In the genomic region with DNA sequence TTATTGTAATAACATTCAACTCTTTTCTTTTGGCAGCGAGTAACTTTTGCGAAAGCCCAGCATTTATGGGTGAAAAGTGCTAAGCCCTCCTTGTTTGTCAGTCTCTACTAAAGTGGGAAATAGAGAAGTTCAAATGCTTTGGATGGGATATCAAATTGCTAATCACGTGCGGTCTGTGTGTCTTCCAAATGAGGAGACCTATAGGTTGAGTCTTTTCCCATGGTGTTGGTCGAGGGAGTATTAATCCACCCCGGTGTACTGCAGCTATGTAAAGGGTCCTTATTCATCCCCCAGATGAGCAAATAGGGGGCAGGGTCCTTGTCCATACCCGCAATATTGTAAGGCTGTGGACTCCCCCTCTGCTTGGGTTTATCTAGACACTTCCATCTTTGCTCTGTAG, we compare ENCODE assay signal across 2 cellular contexts.
A peak's percentile ranks its signal among the peaks of the same experiment; 100 is the strongest.
TF ChIP-seq lines count a peak whose summit lies in the region.

No MANE protein-coding gene starts in this region.

TF ChIP-seq in K562, 482 proteins besides CTCF, POLR2A, EP300 and RAD21:
- TF ChIP-seq RAD51 (IDR thresholded peaks at IDR 0.05; ENCODE audit: borderline replicate concordance, low read depth): peak; percentile 32; the same call in 1 of the 2 replicates
- TF ChIP-seq BHLHE40 (IDR thresholded peaks at IDR 0.05; ENCODE audit: low read length): peak; percentile 82
- TF ChIP-seq, protein P1, sequence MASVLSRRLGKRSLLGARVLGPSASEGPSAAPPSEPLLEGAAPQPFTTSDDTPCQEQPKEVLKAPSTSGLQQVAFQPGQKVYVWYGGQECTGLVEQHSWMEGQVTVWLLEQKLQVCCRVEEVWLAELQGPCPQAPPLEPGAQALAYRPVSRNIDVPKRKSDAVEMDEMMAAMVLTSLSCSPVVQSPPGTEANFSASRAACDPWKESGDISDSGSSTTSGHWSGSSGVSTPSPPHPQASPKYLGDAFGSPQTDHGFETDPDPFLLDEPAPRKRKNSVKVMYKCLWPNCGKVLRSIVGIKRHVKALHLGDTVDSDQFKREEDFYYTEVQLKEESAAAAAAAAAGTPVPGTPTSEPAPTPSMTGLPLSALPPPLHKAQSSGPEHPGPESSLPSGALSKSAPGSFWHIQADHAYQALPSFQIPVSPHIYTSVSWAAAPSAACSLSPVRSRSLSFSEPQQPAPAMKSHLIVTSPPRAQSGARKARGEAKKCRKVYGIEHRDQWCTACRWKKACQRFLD (CRISPR knock-in tag; IDR thresholded peaks at IDR 0.05): 0 out of 2 replicates have a peak, but pooled peaks have one; percentile 29
- peak; percentile 36; the same call in 1 of the 2 replicates for TF ChIP-seq SOX6 (IDR thresholded peaks at IDR 0.05)
- TF ChIP-seq, protein P2, sequence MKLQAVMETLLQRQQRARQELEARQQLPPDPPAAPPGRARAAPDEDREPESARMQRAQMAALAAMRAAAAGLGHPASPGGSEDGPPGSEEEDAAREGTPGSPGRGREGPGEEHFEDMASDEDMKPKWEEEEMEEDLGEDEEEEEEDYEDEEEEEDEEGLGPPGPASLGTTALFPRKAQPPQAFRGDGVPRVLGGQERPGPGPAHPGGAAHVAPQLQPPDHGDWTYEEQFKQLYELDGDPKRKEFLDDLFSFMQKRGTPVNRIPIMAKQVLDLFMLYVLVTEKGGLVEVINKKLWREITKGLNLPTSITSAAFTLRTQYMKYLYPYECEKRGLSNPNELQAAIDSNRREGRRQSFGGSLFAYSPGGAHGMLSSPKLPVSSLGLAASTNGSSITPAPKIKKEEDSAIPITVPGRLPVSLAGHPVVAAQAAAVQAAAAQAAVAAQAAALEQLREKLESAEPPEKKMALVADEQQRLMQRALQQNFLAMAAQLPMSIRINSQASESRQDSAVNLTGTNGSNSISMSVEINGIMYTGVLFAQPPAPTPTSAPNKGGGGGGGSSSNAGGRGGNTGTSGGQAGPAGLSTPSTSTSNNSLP (IDR thresholded peaks at IDR 0.05; ENCODE audit: borderline replicate concordance, low read depth, low read length): peak; percentile 34; the same call in 1 of the 2 replicates
- TF ChIP-seq, protein P3, sequence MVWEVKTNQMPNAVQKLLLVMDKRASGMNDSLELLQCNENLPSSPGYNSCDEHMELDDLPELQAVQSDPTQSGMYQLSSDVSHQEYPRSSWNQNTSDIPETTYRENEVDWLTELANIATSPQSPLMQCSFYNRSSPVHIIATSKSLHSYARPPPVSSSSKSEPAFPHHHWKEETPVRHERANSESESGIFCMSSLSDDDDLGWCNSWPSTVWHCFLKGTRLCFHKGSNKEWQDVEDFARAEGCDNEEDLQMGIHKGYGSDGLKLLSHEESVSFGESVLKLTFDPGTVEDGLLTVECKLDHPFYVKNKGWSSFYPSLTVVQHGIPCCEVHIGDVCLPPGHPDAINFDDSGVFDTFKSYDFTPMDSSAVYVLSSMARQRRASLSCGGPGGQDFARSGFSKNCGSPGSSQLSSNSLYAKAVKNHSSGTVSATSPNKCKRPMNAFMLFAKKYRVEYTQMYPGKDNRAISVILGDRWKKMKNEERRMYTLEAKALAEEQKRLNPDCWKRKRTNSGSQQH (CRISPR knock-in tag; IDR thresholded peaks at IDR 0.05): no peak
- no peak for TF ChIP-seq ZNF41 (CRISPR knock-in tag; conservative IDR thresholded peaks at IDR 0.05)
- TF ChIP-seq L3MBTL2 (IDR thresholded peaks at IDR 0.05): peak; percentile 68
- TF ChIP-seq USF1 (CRISPR knock-in tag; IDR thresholded peaks at IDR 0.05): 0 out of 2 replicates have a peak, but pooled peaks have one; percentile 34
- TF ChIP-seq, protein P4, sequence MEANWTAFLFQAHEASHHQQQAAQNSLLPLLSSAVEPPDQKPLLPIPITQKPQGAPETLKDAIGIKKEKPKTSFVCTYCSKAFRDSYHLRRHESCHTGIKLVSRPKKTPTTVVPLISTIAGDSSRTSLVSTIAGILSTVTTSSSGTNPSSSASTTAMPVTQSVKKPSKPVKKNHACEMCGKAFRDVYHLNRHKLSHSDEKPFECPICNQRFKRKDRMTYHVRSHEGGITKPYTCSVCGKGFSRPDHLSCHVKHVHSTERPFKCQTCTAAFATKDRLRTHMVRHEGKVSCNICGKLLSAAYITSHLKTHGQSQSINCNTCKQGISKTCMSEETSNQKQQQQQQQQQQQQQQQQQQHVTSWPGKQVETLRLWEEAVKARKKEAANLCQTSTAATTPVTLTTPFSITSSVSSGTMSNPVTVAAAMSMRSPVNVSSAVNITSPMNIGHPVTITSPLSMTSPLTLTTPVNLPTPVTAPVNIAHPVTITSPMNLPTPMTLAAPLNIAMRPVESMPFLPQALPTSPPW (CRISPR knock-in tag; IDR thresholded peaks at IDR 0.05): peak; percentile 28; the same call in 1 of the 2 replicates
- TF ChIP-seq, protein P5, sequence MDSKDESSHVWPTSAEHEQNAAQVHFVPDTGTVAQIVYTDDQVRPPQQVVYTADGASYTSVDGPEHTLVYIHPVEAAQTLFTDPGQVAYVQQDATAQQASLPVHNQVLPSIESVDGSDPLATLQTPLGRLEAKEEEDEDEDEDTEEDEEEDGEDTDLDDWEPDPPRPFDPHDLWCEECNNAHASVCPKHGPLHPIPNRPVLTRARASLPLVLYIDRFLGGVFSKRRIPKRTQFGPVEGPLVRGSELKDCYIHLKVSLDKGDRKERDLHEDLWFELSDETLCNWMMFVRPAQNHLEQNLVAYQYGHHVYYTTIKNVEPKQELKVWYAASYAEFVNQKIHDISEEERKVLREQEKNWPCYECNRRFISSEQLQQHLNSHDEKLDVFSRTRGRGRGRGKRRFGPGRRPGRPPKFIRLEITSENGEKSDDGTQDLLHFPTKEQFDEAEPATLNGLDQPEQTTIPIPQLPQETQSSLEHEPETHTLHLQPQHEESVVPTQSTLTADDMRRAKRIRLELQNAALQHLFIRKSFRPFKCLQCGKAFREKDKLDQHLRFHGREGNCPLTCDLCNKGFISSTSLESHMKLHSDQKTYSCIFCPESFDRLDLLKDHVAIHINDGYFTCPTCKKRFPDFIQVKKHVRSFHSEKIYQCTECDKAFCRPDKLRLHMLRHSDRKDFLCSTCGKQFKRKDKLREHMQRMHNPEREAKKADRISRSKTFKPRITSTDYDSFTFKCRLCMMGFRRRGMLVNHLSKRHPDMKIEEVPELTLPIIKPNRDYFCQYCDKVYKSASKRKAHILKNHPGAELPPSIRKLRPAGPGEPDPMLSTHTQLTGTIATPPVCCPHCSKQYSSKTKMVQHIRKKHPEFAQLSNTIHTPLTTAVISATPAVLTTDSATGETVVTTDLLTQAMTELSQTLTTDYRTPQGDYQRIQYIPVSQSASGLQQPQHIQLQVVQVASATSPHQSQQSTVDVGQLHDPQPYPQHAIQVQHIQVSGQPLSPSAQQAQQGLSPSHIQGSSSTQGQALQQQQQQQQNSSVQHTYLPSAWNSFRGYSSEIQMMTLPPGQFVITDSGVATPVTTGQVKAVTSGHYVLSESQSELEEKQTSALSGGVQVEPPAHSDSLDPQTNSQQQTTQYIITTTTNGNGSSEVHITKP (IDR thresholded peaks at IDR 0.05; ENCODE audit: partially characterized antibody): peak; percentile 13
- TF ChIP-seq ZC3H8 (IDR thresholded peaks at IDR 0.05): no peak

TF ChIP-seq in SK-N-SH, 30 proteins besides CTCF, POLR2A, EP300 and RAD21:
- TF ChIP-seq GABPA (IDR thresholded peaks at IDR 0.05; ENCODE audit: low read depth) (no peak), GATA2 (CRISPR knock-in tag; IDR thresholded peaks at IDR 0.05) (no peak), TEAD4 (IDR thresholded peaks at IDR 0.05; ENCODE audit: borderline replicate concordance, insufficient read depth) (no peak), MAX (IDR thresholded peaks at IDR 0.05; ENCODE audit: low read depth) (no peak), MEF2A (IDR thresholded peaks at IDR 0.05; ENCODE audit: borderline replicate concordance, low read depth) (no peak), NRF1 (IDR thresholded peaks at IDR 0.05; ENCODE audit: low read depth, low read length) (no peak), NFIC (IDR thresholded peaks at IDR 0.05; ENCODE audit: borderline replicate concordance) (no peak), SIN3A (IDR thresholded peaks at IDR 0.05; ENCODE audit: borderline replicate concordance, low read depth, low read length) (no peak), MXI1 (IDR thresholded peaks at IDR 0.05; ENCODE audit: low read depth, low read length) (no peak), RFX5 (IDR thresholded peaks at IDR 0.05; ENCODE audit: low read length) (no peak), TAF1 (IDR thresholded peaks at IDR 0.05; ENCODE audit: borderline replicate concordance, low read depth, low read length) (no peak), JUND (IDR thresholded peaks at IDR 0.05) (no peak), YY1 (IDR thresholded peaks at IDR 0.05; ENCODE audit: low read depth) (no peak), RXRA (IDR thresholded peaks at IDR 0.05; ENCODE audit: borderline replicate concordance, low read depth) (no peak), ELF1 (IDR thresholded peaks at IDR 0.05) (no peak), CHD2 (IDR thresholded peaks at IDR 0.05; ENCODE audit: low read length, partially characterized antibody) (no peak), SMC3 (IDR thresholded peaks at IDR 0.05; ENCODE audit: low read depth, low read length) (no peak)
- TF ChIP-seq, protein P6, sequence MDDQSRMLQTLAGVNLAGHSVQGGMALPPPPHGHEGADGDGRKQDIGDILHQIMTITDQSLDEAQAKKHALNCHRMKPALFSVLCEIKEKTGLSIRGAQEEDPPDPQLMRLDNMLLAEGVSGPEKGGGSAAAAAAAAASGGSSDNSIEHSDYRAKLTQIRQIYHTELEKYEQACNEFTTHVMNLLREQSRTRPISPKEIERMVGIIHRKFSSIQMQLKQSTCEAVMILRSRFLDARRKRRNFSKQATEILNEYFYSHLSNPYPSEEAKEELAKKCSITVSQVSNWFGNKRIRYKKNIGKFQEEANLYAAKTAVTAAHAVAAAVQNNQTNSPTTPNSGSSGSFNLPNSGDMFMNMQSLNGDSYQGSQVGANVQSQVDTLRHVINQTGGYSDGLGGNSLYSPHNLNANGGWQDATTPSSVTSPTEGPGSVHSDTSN (IDR thresholded peaks at IDR 0.05): no peak
